In the genomic region with DNA sequence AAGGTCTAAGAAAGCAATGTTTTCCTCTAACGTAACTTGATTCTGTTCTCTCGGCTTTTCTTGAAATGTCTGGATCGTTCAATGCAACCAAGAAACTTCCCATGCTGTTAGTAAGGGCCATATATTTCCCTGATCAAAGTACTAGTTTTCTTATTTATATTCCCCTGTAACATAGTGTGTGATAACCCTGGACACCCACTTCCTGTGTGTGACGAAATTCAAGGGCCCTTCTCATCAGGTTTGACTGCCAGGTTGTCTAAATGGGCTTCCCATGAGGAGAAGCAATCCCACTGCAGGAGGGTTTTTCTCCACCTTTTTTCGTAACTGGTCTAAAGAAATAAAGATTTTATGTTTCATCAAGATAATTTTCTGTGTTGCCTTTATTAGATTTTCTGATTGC, we compare ENCODE assay signal across 22 cellular contexts.
"Had no signal": no experiment of that assay in that cellular context is flagged by ENCODE, and none has a peak within 500 bp of the region (broad histone marks: within the 10 kb centered on the region; RNA-seq: fewer than 3 reads in every experiment).

No MANE protein-coding gene starts in this region.

- ATAC-seq: foreskin keratinocyte; left cardiac atrium; left ventricle myocardium superior; psoas muscle; sciatic nerve; stimulated activated naive B cell treated with anti-CD40 and anti-IgM and Interleukin-4, amounts not matched to agents 10 μg/mL and 1 μg/mL and 100 μg/mL, for 72 hours had no signal

- H3K27me3 ChIP-seq: colonic mucosa, foreskin keratinocyte, spleen had no signal

- H3K4me1 ChIP-seq: colonic mucosa, psoas muscle had no signal

- H3K4me1 Mint-ChIP-seq: stimulated activated naive B cell treated with anti-CD40 and anti-IgM and Interleukin-4, amounts not matched to agents 10 μg/mL and 1 μg/mL and 100 μg/mL, for 72 hours had no signal

- H3K27ac ChIP-seq: colonic mucosa, foreskin keratinocyte, psoas muscle, spleen had no signal

- H3K36me3 ChIP-seq: colonic mucosa, spleen had no signal

- H3K9me3 Mint-ChIP-seq: endodermal cell; immature natural killer cell; nephron progenitor cell; stimulated activated naive B cell treated with anti-CD40 and anti-IgM and Interleukin-4, amounts not matched to agents 10 μg/mL and 1 μg/mL and 100 μg/mL, for 72 hours had no signal

- H3K36me3 Mint-ChIP-seq: immature natural killer cell had no signal

- H3K27ac Mint-ChIP-seq: endodermal cell; nephron progenitor cell; stimulated activated naive B cell treated with anti-CD40 and anti-IgM and Interleukin-4, amounts not matched to agents 10 μg/mL and 1 μg/mL and 100 μg/mL, for 72 hours had no signal

- DNase-seq: colonic mucosa; dermis blood vessel endothelial cell; erythroblast; foreskin keratinocyte; immature natural killer cell; kidney; left cardiac atrium; left ventricle myocardium superior; mesenchymal stem cell; midbrain; nephron progenitor cell; psoas muscle; retina; spleen; stimulated activated CD4-positive, alpha-beta T cell treated with anti-CD3 and anti-CD28 coated beads, Interleukin-15, amount 100 ng/mL, for 24 hours; stimulated activated CD4-positive, alpha-beta T cell treated with anti-CD3 and anti-CD28 coated beads, Interleukin-1b, Interleukin-23, amount 100 ng/mL, for 48 hours; stimulated activated CD4-positive, alpha-beta T cell treated with anti-CD3 and anti-CD28 coated beads, Interleukin-4, amount 100 ng/mL, for 4 hours; stimulated activated naive B cell treated with anti-CD40 and anti-IgM and Interleukin-4, amounts not matched to agents 10 μg/mL and 1 μg/mL and 100 μg/mL, for 72 hours; trophoblast cell had no signal

- H3K4me3 ChIP-seq: colonic mucosa, lung, psoas muscle, spleen had no signal

- H3K9me3 ChIP-seq: colonic mucosa, psoas muscle, spleen had no signal

- H3K4me3 Mint-ChIP-seq: endodermal cell; immature natural killer cell; nephron progenitor cell; stimulated activated naive B cell treated with anti-CD40 and anti-IgM and Interleukin-4, amounts not matched to agents 10 μg/mL and 1 μg/mL and 100 μg/mL, for 72 hours had no signal
